In the genomic region with DNA sequence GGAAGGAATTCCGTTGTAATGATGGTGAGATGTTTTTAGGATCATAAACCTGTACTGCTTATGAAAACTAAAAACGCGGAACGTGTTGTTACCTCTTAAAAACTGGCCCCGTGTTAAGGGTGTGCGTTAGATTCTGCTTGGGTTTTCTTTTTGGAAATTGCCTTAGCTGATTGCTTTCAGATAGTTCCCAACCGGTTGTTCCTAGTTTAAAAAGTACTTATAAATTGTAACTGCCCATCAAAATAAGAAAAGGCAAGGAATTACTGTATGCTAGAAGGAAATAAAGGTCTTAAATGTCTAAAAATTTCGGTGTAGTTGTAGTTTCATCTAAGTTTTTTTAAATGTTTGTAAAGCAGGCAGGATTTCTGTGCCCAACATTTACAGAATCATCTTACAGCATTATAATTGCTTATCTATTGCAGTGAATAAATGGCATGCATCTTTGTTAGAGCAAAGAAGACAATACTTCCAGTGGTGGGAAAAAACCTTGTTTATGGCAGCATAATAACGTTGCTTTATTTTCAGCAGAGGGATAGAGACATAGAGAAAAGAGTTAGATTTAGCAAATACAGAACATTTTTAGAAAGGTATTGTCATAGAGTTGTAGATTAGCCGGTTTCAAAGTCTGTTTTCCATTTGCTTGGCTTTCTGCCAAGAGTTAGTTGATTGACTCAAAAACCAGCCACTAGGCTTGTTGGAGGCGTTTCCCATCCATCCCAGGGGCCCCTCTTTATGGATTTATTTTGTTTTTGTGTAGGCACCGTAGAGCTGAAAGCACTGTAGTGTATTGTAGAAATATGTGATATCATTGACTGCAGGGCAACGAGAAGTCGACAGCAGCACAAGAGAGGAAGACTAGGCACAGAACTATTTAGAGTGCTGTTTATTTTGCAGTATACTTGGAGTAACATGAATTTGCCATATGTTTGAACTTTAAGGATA, we compare ENCODE assay signal across 8 cellular contexts. TPM values are rescaled to one million over a fixed set of nuclear protein-coding genes. Genes with fewer than 3 reads are reported as not detected.
DNase-seq lines count a peak whose midpoint lies in the region; ATAC-seq and TF ChIP-seq lines count a peak whose summit lies in the region.

No MANE protein-coding gene starts in this region.

- H3K4me3 ChIP-seq in AG04450 (ENCODE audit: low read depth, low read length) (peak overlapping the region; percentile 99), GM23248 (peak overlapping the region; percentile 96), mesodermal cell (ENCODE audit: extremely low read depth, insufficient read depth, low read length, poor library complexity, severe bottlenecking) (peak overlapping the region; percentile 99)

- peak overlapping the region; percentile 81 for H2AFZ ChIP-seq in GM23248

- H3K36me3 Mint-ChIP-seq in activated CD4-positive, alpha-beta T cell treated with anti-CD3 and anti-CD28 coated beads, Interleukin-2, amount 10 ng/mL, durations not matched to agents 24 days and 14 days (ENCODE audit: low read depth), result peaks cover 14% of the 10 kb centered on the region
- H3K36me3 Mint-ChIP-seq in endothelial cell (ENCODE audit: low read depth, unreplicated experiment), result peaks cover 4% of the 10 kb centered on the region
- peaks cover 5% of the 10 kb centered on the region for H3K36me3 Mint-ChIP-seq in stimulated activated naive CD8-positive, alpha-beta T cell treated with anti-CD3 and anti-CD28 coated beads, Interleukin-15, Interleukin-2, amounts not matched to agents 100 ng/mL and 50 ng/mL, for 24 hours (ENCODE audit: low read depth)

- H3K4me3 Mint-ChIP-seq in activated CD4-positive, alpha-beta T cell treated with anti-CD3 and anti-CD28 coated beads, Interleukin-2, amount 10 ng/mL, durations not matched to agents 24 days and 14 days, result peak overlapping the region; percentile 95
- peak overlapping the region; percentile 97 for H3K4me3 Mint-ChIP-seq in endothelial cell (ENCODE audit: unreplicated experiment)
- peak overlapping the region; percentile 96 for H3K4me3 Mint-ChIP-seq in stimulated activated naive CD8-positive, alpha-beta T cell treated with anti-CD3 and anti-CD28 coated beads, Interleukin-15, Interleukin-2, amounts not matched to agents 100 ng/mL and 50 ng/mL, for 24 hours

- H3K27ac ChIP-seq in AG04450 (ENCODE audit: low read depth, low read length) (peak overlapping the region; percentile 55), GM23248 (peak overlapping the region; percentile 69), mesodermal cell (ENCODE audit: low read depth, low read length, severe bottlenecking) (peak overlapping the region; percentile 18)

- WGBS in GM23248 (ENCODE audit: low coverage in 1 of 2, low lambda C conversion rate in 2 of 2, missing lambda C conversion rate in 2 of 2), 2 experiments, result 1 to 2% methylated on average over 14 of the region's 14 CpGs
- 1 to 3% methylated on average over 8 to 11 of the region's 14 CpGs for WGBS in mesodermal cell (ENCODE audit: insufficient coverage in 2 of 2), 2 experiments

- H3K36me3 ChIP-seq in GM23248 (ENCODE audit: low read depth), result no peaks in the 10 kb centered on the region
- H3K36me3 ChIP-seq in mesodermal cell (ENCODE audit: control insufficient read depth, insufficient read depth, low read length), result peaks cover 4% of the 10 kb centered on the region

- H3K9ac ChIP-seq in GM23248, result peak overlapping the region; percentile 93

- no peaks in the 10 kb centered on the region for H3K27me3 Mint-ChIP-seq in activated CD4-positive, alpha-beta T cell treated with anti-CD3 and anti-CD28 coated beads, Interleukin-2, amount 10 ng/mL, durations not matched to agents 24 days and 14 days
- peaks cover 3% of the 10 kb centered on the region for H3K27me3 Mint-ChIP-seq in endothelial cell (ENCODE audit: unreplicated experiment)
- H3K27me3 Mint-ChIP-seq in stimulated activated naive CD8-positive, alpha-beta T cell treated with anti-CD3 and anti-CD28 coated beads, Interleukin-15, Interleukin-2, amounts not matched to agents 100 ng/mL and 50 ng/mL, for 24 hours, result no peaks in the 10 kb centered on the region

- no peaks in the 10 kb centered on the region for H3K9me2 ChIP-seq in GM23248 (ENCODE audit: insufficient read depth)

- peak overlapping the region; percentile 91 for H3K27ac Mint-ChIP-seq in activated CD4-positive, alpha-beta T cell treated with anti-CD3 and anti-CD28 coated beads, Interleukin-2, amount 10 ng/mL, durations not matched to agents 24 days and 14 days
- peak overlapping the region; percentile 75 for H3K27ac Mint-ChIP-seq in endothelial cell (ENCODE audit: unreplicated experiment)
- peak overlapping the region; percentile 78 for H3K27ac Mint-ChIP-seq in stimulated activated naive CD8-positive, alpha-beta T cell treated with anti-CD3 and anti-CD28 coated beads, Interleukin-15, Interleukin-2, amounts not matched to agents 100 ng/mL and 50 ng/mL, for 24 hours

- ATAC-seq in HG03571 (IDR thresholded peaks at IDR 0.05; ENCODE audit: unreplicated experiment), result no peak

- DNase-seq in AG04450 (ENCODE audit: low read depth, low spot score) (peak; percentile 56), GM23248 (peak; percentile 87), NCI-H2227 treated with DMSO at 0.1 percent for 48 hours (lab: John Stamatoyannopoulos, UW) (peak; percentile 87), endothelial cell (ENCODE audit: low spot score) (peak; percentile 42)
- DNase-seq in activated CD4-positive, alpha-beta T cell treated with anti-CD3 and anti-CD28 coated beads, Interleukin-2, amount 10 ng/mL, durations not matched to agents 24 days and 14 days, result peak; percentile 84

- intact Hi-C loops in activated CD4-positive, alpha-beta T cell treated with anti-CD3 and anti-CD28 coated beads, Interleukin-2, amount 10 ng/mL, durations not matched to agents 24 days and 14 days (cut with micrococcal nuclease), result loop anchor here (2.0 to 5.0 kb wide), 4 partner anchors 37 to 1444 kb away; a partner anchor contains a TSS

- H3F3A ChIP-seq in GM23248 (ENCODE audit: insufficient read depth), result peaks cover 58% of the 10 kb centered on the region

- H3K4me1 ChIP-seq in GM23248 (ENCODE audit: insufficient read depth) (peaks cover 39% of the 10 kb centered on the region), mesodermal cell (ENCODE audit: control insufficient read depth, insufficient read depth, low read length, poor library complexity, severe bottlenecking) (peaks cover 14% of the 10 kb centered on the region)

- CTCF ChIA-PET in AG04450 (lab: Charles Lee), result interaction anchor here (0.6 to 4.3 kb wide), 21 partner anchors 11 to 885 kb away, joined by 3 to 32 read pairs (median 4); no protein-coding TSS in a partner anchor

- no peak for TF ChIP-seq CTCF in AG04450 (IDR thresholded peaks at IDR 0.05; ENCODE audit: low read depth, low read length)
- no peak for TF ChIP-seq CTCF in endothelial cell (IDR thresholded peaks at IDR 0.05; ENCODE audit: unreplicated experiment)

- peaks cover 65% of the 10 kb centered on the region for H3K79me2 ChIP-seq in GM23248 (ENCODE audit: insufficient read depth)

- H4K20me1 ChIP-seq in GM23248 (ENCODE audit: insufficient read depth), result peaks cover 17% of the 10 kb centered on the region; the same call in 1 of the 2 replicates

- H3K9me3 ChIP-seq in AG04450 (ENCODE audit: control insufficient read depth, insufficient read depth, low read length) (no peaks in the 10 kb centered on the region; the same call in 1 of the 2 replicates), GM23248 (ENCODE audit: low read depth) (no peaks in the 10 kb centered on the region), mesodermal cell (ENCODE audit: control insufficient read depth, low read length) (no peaks in the 10 kb centered on the region)

- no peaks in the 10 kb centered on the region for H3K9me3 Mint-ChIP-seq in activated CD4-positive, alpha-beta T cell treated with anti-CD3 and anti-CD28 coated beads, Interleukin-2, amount 10 ng/mL, durations not matched to agents 24 days and 14 days
- H3K9me3 Mint-ChIP-seq in endothelial cell (ENCODE audit: unreplicated experiment), result no peaks in the 10 kb centered on the region
- H3K9me3 Mint-ChIP-seq in stimulated activated naive CD8-positive, alpha-beta T cell treated with anti-CD3 and anti-CD28 coated beads, Interleukin-15, Interleukin-2, amounts not matched to agents 100 ng/mL and 50 ng/mL, for 24 hours, result no peaks in the 10 kb centered on the region

- H3K4me1 Mint-ChIP-seq in activated CD4-positive, alpha-beta T cell treated with anti-CD3 and anti-CD28 coated beads, Interleukin-2, amount 10 ng/mL, durations not matched to agents 24 days and 14 days, result peaks cover 41% of the 10 kb centered on the region
- peaks cover 17% of the 10 kb centered on the region for H3K4me1 Mint-ChIP-seq in endothelial cell (ENCODE audit: unreplicated experiment)
- H3K4me1 Mint-ChIP-seq in stimulated activated naive CD8-positive, alpha-beta T cell treated with anti-CD3 and anti-CD28 coated beads, Interleukin-15, Interleukin-2, amounts not matched to agents 100 ng/mL and 50 ng/mL, for 24 hours (ENCODE audit: low read depth), result peaks cover 63% of the 10 kb centered on the region

- in situ Hi-C loops in GM23248 (cut with MboI), result no loop called here

- POLR2A ChIA-PET in AG04450 (lab: Yijun Ruan, JAX), result interaction anchor here (0.5 to 1.2 kb wide), 4 partner anchors 18 to 98 kb away, joined by 3 to 4 read pairs (median 4); no protein-coding TSS in a partner anchor

- H3K27me3 ChIP-seq in AG04450 (ENCODE audit: control insufficient read depth, insufficient read depth, low read length) (no peaks in the 10 kb centered on the region), GM23248 (replicated peaks; ENCODE audit: insufficient read depth) (no peaks in the 10 kb centered on the region)

- peak overlapping the region; percentile 88 for H3K4me2 ChIP-seq in GM23248 (ENCODE audit: unreplicated experiment)

RNA-seq across cellular contexts. Expression of a gene that starts 1.7 kb away (rescaled TPM):
- polyA plus RNA-seq in AG04450 (2011; rRNA removed) (8.0 and 12.2 TPM in 2 replicates), GM23248 (2016; fragmentation: Nextera tagmentation; extraction: Ambion mirVana) (7.9 and 8.1 TPM in 2 replicates)
- 11.2 and 14.7 TPM in 2 replicates for polyA minus RNA-seq in AG04450 (2011; rRNA and poly(A)+ RNA removed)
- total RNA-seq in GM23248 (2014; rRNA removed; shearing (Covaris generic)), result 7.8 and 7.9 TPM in 2 replicates
- total RNA-seq in activated CD4-positive, alpha-beta T cell treated with anti-CD3 and anti-CD28 coated beads, Interleukin-2, amount 10 ng/mL, durations not matched to agents 24 days and 14 days, result 17.1 and 17.9 TPM in 2 replicates
- total RNA-seq in endothelial cell (ENCODE audit: unreplicated experiment), result 14.6 TPM
- 12.2 TPM for polyA plus RNA-seq in mesodermal cell (2013, experiment 1 of 2)
- polyA plus RNA-seq in mesodermal cell (2013, experiment 2 of 2), result 12.9 TPM

Comparison
In these comparisons a context has a peak if more than half of its experiments do, and no peak if none do; other contexts are left out.
1. H3K27ac ChIP-seq: peak in every context shown above with its lines; median percentile 69 in GM23248; 55 in AG04450; 18 in mesodermal cell.